In the genomic region with DNA sequence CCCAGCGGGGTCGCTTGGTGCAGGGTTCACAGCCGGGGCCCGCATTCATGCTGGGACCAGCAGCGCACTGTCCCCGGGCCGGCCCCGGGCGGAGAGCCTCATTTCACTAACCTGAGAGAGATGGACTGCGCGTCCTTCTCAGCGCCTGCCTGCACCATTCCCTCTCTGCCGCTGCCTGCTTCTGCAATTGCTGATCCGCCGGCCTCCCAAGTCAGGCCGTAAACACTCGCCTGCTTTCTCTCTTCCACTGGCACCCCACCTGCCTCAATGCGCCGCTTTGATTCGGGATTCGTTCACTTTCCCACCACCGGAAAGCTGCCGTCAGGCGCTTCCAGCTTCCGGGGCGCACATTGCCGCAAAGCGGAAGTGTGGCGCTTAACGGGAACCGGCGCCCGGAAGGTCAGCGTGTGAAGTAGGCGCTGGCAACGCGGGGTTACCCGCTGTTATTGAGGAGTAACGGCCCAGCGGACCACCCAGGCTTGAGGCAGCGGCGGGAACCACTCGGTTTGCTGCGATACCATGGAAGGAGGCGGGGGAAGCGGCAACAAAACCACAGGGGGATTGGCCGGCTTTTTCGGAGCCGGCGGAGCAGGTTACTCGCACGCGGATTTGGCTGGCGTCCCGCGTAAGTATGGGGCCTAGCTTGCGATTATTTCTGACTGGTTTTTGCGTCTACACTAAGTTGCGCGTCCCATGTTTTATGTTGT, we compare ENCODE assay signal across 8 cellular contexts. TPM values are rescaled to one million over a fixed set of nuclear protein-coding genes. Genes with fewer than 3 reads are reported as not detected.
DNase-seq lines count a peak whose midpoint lies in the region; FAIRE-seq and TF ChIP-seq lines count a peak whose summit lies in the region.
"Not testable (repeated sequence)": the region's sequence is repeated elsewhere in the genome, so short reads cannot be mapped to it uniquely, and the experiment has no call there.

A gene with protein sequence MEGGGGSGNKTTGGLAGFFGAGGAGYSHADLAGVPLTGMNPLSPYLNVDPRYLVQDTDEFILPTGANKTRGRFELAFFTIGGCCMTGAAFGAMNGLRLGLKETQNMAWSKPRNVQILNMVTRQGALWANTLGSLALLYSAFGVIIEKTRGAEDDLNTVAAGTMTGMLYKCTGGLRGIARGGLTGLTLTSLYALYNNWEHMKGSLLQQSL (plus strand): TSS at position 384 of the 707 bp plus-strand sequence. CDS start 136 bp downstream, at position 520.

- H3K27ac ChIP-seq in MM.1S (ENCODE audit: low read length), result peak within 1 kb of the TSS; percentile 51; the same call in 1 of the 2 replicates

- H3K27me3 Mint-ChIP-seq in nephron progenitor cell (ENCODE audit: low read depth, poor library complexity), result not testable (repeated sequence)

- peak within 1 kb of the TSS; percentile 100 for H3K4me3 Mint-ChIP-seq in nephron progenitor cell

- 0 out of 2 replicates have a peak within 1 kb of the TSS, but pooled peaks have one; percentile 56 for H2AFZ ChIP-seq in MM.1S (ENCODE audit: low read length)

- peak within 1 kb of the TSS; percentile 66 for H3K4me2 ChIP-seq in MM.1S (ENCODE audit: low read depth, low read length)

- H3K79me2 ChIP-seq in MM.1S (ENCODE audit: low read length), result peaks cover 72% of the 10 kb centered on the region

- not testable (repeated sequence) for TF ChIP-seq CTCF in MM.1S (IDR thresholded peaks at IDR 0.05; ENCODE audit: low read length); foreskin fibroblast (IDR thresholded peaks at IDR 0.05; ENCODE audit: low read depth, low read length); nephron progenitor cell (IDR thresholded peaks at IDR 0.05)

- peak within 1 kb of the TSS; percentile 77 for H3K9ac ChIP-seq in MM.1S (ENCODE audit: low read length)

- not testable (repeated sequence) for H3K36me3 ChIP-seq in MM.1S (replicated peaks; ENCODE audit: insufficient read depth, low read length)

- not testable (repeated sequence) for H3K27me3 ChIP-seq in MM.1S (replicated peaks; ENCODE audit: insufficient read depth, low read length)

- not testable (repeated sequence) for H3K9me3 ChIP-seq in MM.1S (replicated peaks; ENCODE audit: insufficient read depth, low read length)

- in situ Hi-C loops in SK-MEL-5 (cut with HindIII; ENCODE audit: low pct_unique_long_range_greater_than_20kb, low sequenced_read_pairs), result not testable (repeated sequence)

- peak; percentile 29; the same call in 1 of the 2 replicates for TF ChIP-seq POLR2A in H54 (IDR thresholded peaks at IDR 0.05; ENCODE audit: low read depth, low read length)

- peaks cover 41% of the 10 kb centered on the region for H3K4me1 Mint-ChIP-seq in nephron progenitor cell

- H3K36me3 Mint-ChIP-seq in nephron progenitor cell (ENCODE audit: low read depth), result peaks cover 21% of the 10 kb centered on the region

- H3K27ac Mint-ChIP-seq in nephron progenitor cell, result peak within 1 kb of the TSS; percentile 100

- DNase-seq in ELF-1 (ENCODE audit: low read depth, low spot score), result peak; percentile 90
- DNase-seq in H54 (ENCODE audit: insufficient read length, low spot score), result not testable (repeated sequence)
- DNase-seq in MM.1S, result peak; percentile 87
- DNase-seq in SK-MEL-5 (ENCODE audit: low read depth, low spot score), result peak; percentile 80
- peak; percentile 83 for DNase-seq in activated gamma-delta T cell treated with Interleukin-2 at 50 U/mL for 16 hours
- DNase-seq in foreskin fibroblast, result peak; percentile 79 to 93
- peak; percentile 87 for DNase-seq in nephron progenitor cell
- peak; percentile 78 to 89 (median 85) for DNase-seq in stimulated activated naive CD4-positive, alpha-beta T cell (lab: John Stamatoyannopoulos, UW)

- not testable (repeated sequence) for H3F3A ChIP-seq in MM.1S (ENCODE audit: insufficient read depth, low read length)

- not testable (repeated sequence) for H3K9me3 Mint-ChIP-seq in nephron progenitor cell

- not testable (repeated sequence) for H3K9me2 ChIP-seq in MM.1S (replicated peaks; ENCODE audit: insufficient read depth, low read length)

- FAIRE-seq in H54 (lab: Jason Lieb, UNC), result not testable (repeated sequence)

- not testable (repeated sequence) for H4K20me1 ChIP-seq in MM.1S (ENCODE audit: insufficient read depth, low read length)

- H3K4me1 ChIP-seq in MM.1S (ENCODE audit: low read length), result not testable (repeated sequence)

- H3K4me3 ChIP-seq in MM.1S (ENCODE audit: low read length) (peak within 1 kb of the TSS; percentile 79), foreskin fibroblast (ENCODE audit: low read depth in 1 of 2, low read length in 2 of 2) (peak within 1 kb of the TSS; percentile 58 to 84)

RNA-seq across cellular contexts. Expression of the gene that starts here (rescaled TPM):
- 73.9 and 81.2 TPM in 2 replicates for total RNA-seq in SK-MEL-5 (2014; rRNA removed; shearing (Covaris generic))
- 73.8 and 79.2 TPM in 2 replicates for polyA plus RNA-seq in SK-MEL-5 (2015; cell fraction: cytosol; rRNA removed)
- polyA plus RNA-seq in SK-MEL-5 (2015; cell fraction: nucleus; rRNA removed), result 19.8 and 23.1 TPM in 2 replicates
